Comparison of ENCODE assay signal across 7 cellular contexts in genomic region chr10:4095171-4095570, GRCh38.
"Had no signal": no experiment of that assay in that cellular context is flagged by ENCODE, and none has a peak within 500 bp of the region (broad histone marks: within the 10 kb centered on the region; RNA-seq: fewer than 3 reads in every experiment).

No MANE protein-coding gene starts in this region.

- H3K4me3 ChIP-seq: K562 had no signal

- H3K27ac Mint-ChIP-seq: IgD-negative memory B cell had no signal

- ATAC-seq: HepG2, K562 had no signal

- H3K9me3 Mint-ChIP-seq: IgD-negative memory B cell had no signal

- H3K4me3 Mint-ChIP-seq: IgD-negative memory B cell had no signal

- H3K27ac ChIP-seq: HL-60 had no signal

- DNase-seq: IMR-90, KBM-7, KG1 had no signal

- H3K36me3 Mint-ChIP-seq: IgD-negative memory B cell had no signal
